ENCODE assay signal across 16 cellular contexts in genomic region chr17:45914036-45914717, GRCh38.
"Had no signal": no experiment of that assay in that cellular context is flagged by ENCODE, and none has a peak within 500 bp of the region (broad histone marks: within the 10 kb centered on the region; RNA-seq: fewer than 3 reads in every experiment).

No MANE protein-coding gene starts in this region.

- H3K4me1 ChIP-seq: ascending aorta, esophagus muscularis mucosa, heart right ventricle, left ventricle myocardium inferior, parathyroid adenoma, tibial artery, vagina had no signal

- H3K36me3 Mint-ChIP-seq: activated naive CD8-positive, alpha-beta T cell treated with anti-CD3 and anti-CD28 coated beads for 36 hours; stimulated activated effector memory CD8-positive, alpha-beta T cell treated with anti-CD3 and anti-CD28 coated beads, Interleukin-12 subunit alpha, Interleukin-12 subunit beta, amount 100 ng/mL, for 72 hours had no signal

- H3K4me3 Mint-ChIP-seq: activated CD4-positive, alpha-beta T cell treated with anti-CD3 and anti-CD28 coated beads, Interleukin-2, amount 10 ng/mL, durations not matched to agents 7 days and 5 days; activated naive CD8-positive, alpha-beta T cell treated with anti-CD3 and anti-CD28 coated beads for 36 hours; stimulated activated effector memory CD8-positive, alpha-beta T cell treated with anti-CD3 and anti-CD28 coated beads, Interleukin-12 subunit alpha, Interleukin-12 subunit beta, amount 100 ng/mL, for 72 hours; T-cell had no signal

- H3K4me2 ChIP-seq: smooth muscle cell had no signal

- H3K27ac Mint-ChIP-seq: activated CD4-positive, alpha-beta T cell treated with anti-CD3 and anti-CD28 coated beads, Interleukin-2, amount 10 ng/mL, durations not matched to agents 7 days and 5 days; activated naive CD8-positive, alpha-beta T cell treated with anti-CD3 and anti-CD28 coated beads for 36 hours; T-cell had no signal

- H3K4me1 Mint-ChIP-seq: activated CD4-positive, alpha-beta T cell treated with anti-CD3 and anti-CD28 coated beads, Interleukin-2, amount 10 ng/mL, durations not matched to agents 7 days and 5 days; activated naive CD8-positive, alpha-beta T cell treated with anti-CD3 and anti-CD28 coated beads for 36 hours; T-cell had no signal

- H3K36me3 ChIP-seq: ascending aorta, esophagus muscularis mucosa, heart right ventricle, left ventricle myocardium inferior, tibial artery, vagina had no signal

- H3K27me3 ChIP-seq: ascending aorta, esophagus muscularis mucosa, heart right ventricle, vagina had no signal

- H3K9ac ChIP-seq: parathyroid adenoma had no signal

- H3K4me3 ChIP-seq: ascending aorta, esophagus muscularis mucosa, heart right ventricle, left ventricle myocardium inferior, smooth muscle cell, tibial artery, vagina had no signal

- FAIRE-seq: frontal cortex had no signal

- DNase-seq: activated CD4-positive, alpha-beta T cell treated with anti-CD3 and anti-CD28 coated beads, Interleukin-2, amount 10 ng/mL, durations not matched to agents 7 days and 5 days; activated CD4-positive, CD25-positive, alpha-beta regulatory T cell; activated naive CD8-positive, alpha-beta T cell treated with anti-CD3 and anti-CD28 coated beads for 36 hours; heart right ventricle; islet precursor cell; left ventricle myocardium inferior; right cardiac atrium; T-cell; tibial artery had no signal

- H3K27ac ChIP-seq: ascending aorta, esophagus muscularis mucosa, heart right ventricle, left ventricle myocardium inferior, parathyroid adenoma, tibial artery, vagina had no signal

- ATAC-seq: stimulated activated effector memory CD8-positive, alpha-beta T cell treated with anti-CD3 and anti-CD28 coated beads, Interleukin-12 subunit alpha, Interleukin-12 subunit beta, amount 100 ng/mL, for 72 hours; T-cell had no signal

- H3K9me3 ChIP-seq: vagina had no signal

- H2AFZ ChIP-seq: parathyroid adenoma had no signal
